Comparison of ENCODE assay signal across 13 cellular contexts in the genomic region with DNA sequence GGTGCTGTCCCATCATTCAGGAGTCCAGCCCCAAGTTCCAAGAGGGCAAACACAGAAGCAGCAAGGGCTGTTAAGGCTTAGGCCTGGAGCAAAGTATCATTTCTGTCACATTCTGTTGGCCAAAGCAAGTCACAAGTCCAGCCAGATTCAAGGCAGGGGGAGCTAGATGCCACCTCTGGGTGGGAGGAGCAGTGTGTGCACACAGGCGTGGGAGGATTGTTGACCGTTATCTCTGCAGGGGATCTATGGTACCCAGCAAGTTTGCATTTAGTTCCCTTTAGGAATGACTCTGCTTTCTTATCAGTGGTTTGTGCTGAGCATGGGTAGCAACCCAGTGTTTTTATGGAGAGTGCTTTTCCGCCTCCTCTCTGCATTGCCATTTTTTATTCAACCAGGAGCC.
DNase-seq lines count a peak whose midpoint lies in the region; ATAC-seq, FAIRE-seq and TF ChIP-seq lines count a peak whose summit lies in the region.
"Had no signal": no experiment of that assay in that cellular context is flagged by ENCODE, and none has a peak within 500 bp of the region (broad histone marks: within the 10 kb centered on the region; RNA-seq: fewer than 3 reads in every experiment).

No MANE protein-coding gene starts in this region.

- TF ChIP-seq CTCF in NB4 (IDR thresholded peaks at IDR 0.05; ENCODE audit: low read depth, low read length) (peak; percentile 36), bronchial epithelial cell (IDR thresholded peaks at IDR 0.05; ENCODE audit: insufficient read depth, low read length, severe bottlenecking) (no peak), neural progenitor cell (IDR thresholded peaks at IDR 0.05) (no peak), tibial artery (IDR thresholded peaks at IDR 0.05) (no peak)

- DNase-seq in CMK (ENCODE audit: low read depth) = peak; percentile 49
- DNase-seq in NB4 (ENCODE audit: low read depth) = peak; percentile 97
- DNase-seq in bronchial epithelial cell (ENCODE audit: low read depth) = no peak
- DNase-seq in neural progenitor cell (ENCODE audit: low spot score) = no peak
- DNase-seq in tibial artery = no peak
- no peak for DNase-seq in DMS 273 treated with DMSO at 0.1 percent for 48 hours (lab: John Stamatoyannopoulos, UW)
- DNase-seq: head of caudate nucleus; left cardiac atrium; stimulated activated CD4-positive, alpha-beta T cell treated with anti-CD3 and anti-CD28 coated beads, Interleukin-2, amount 100 ng/mL, for 24 hours had no signal

- H3K4me2 ChIP-seq in neural progenitor cell = no peak overlapping the region

- H3K36me3 Mint-ChIP-seq in neural progenitor cell = peaks cover 2% of the 10 kb centered on the region

- H2AFZ ChIP-seq in neural progenitor cell (replicated peaks) = no peak overlapping the region

- H3K4me3 ChIP-seq in NB4 (ENCODE audit: low read depth, low read length) (no peak overlapping the region), bronchial epithelial cell (ENCODE audit: low read depth, low read length) (no peak overlapping the region), neural progenitor cell (no peak overlapping the region), tibial artery (no peak overlapping the region)

- no peak overlapping the region for H3K27ac Mint-ChIP-seq in neural progenitor cell
- H3K27ac Mint-ChIP-seq: activated naive CD4-positive, alpha-beta T cell treated with anti-CD3 and anti-CD28 coated beads, Interleukin-2, amount 50 U/mL, for 24 hours had no signal

- no peaks in the 10 kb centered on the region for H3K9me3 ChIP-seq in neural progenitor cell (ENCODE audit: low read depth)
- no peaks in the 10 kb centered on the region for H3K9me3 ChIP-seq in tibial artery

- H3K9ac ChIP-seq in neural progenitor cell = no peak overlapping the region

- H3K27me3 Mint-ChIP-seq in neural progenitor cell (ENCODE audit: insufficient read depth, low read depth) = no peaks in the 10 kb centered on the region
- H3K27me3 Mint-ChIP-seq: activated naive CD4-positive, alpha-beta T cell treated with anti-CD3 and anti-CD28 coated beads, Interleukin-2, amount 50 U/mL, for 24 hours had no signal

- no peak for TF ChIP-seq POLR2A in NB4 (IDR thresholded peaks at IDR 0.05; ENCODE audit: extremely low read depth, insufficient read length)

- H3K9me3 Mint-ChIP-seq in neural progenitor cell = no peaks in the 10 kb centered on the region
- H3K9me3 Mint-ChIP-seq: activated naive CD4-positive, alpha-beta T cell treated with anti-CD3 and anti-CD28 coated beads, Interleukin-2, amount 50 U/mL, for 24 hours had no signal

- no peak overlapping the region for H3K27ac ChIP-seq in neural progenitor cell
- H3K27ac ChIP-seq in tibial artery = no peak overlapping the region
- H3K27ac ChIP-seq: epithelial cell of prostate had no signal

- H3F3A ChIP-seq in neural progenitor cell (ENCODE audit: low read depth) = no peaks in the 10 kb centered on the region

- peaks cover 3% of the 10 kb centered on the region for H3K4me1 ChIP-seq in neural progenitor cell
- H3K4me1 ChIP-seq in tibial artery = peaks cover 0 to 15% (median 8%) of the 10 kb centered on the region in 4 donors

- H4K20me1 ChIP-seq in neural progenitor cell (ENCODE audit: low read depth) = no peaks in the 10 kb centered on the region

- no peak overlapping the region for H3K4me3 Mint-ChIP-seq in neural progenitor cell
- H3K4me3 Mint-ChIP-seq: activated naive CD4-positive, alpha-beta T cell treated with anti-CD3 and anti-CD28 coated beads, Interleukin-2, amount 50 U/mL, for 24 hours had no signal

- H3K27me3 ChIP-seq in bronchial epithelial cell (ENCODE audit: control insufficient read depth, insufficient read depth, low read length) (no peaks in the 10 kb centered on the region), neural progenitor cell (no peaks in the 10 kb centered on the region), tibial artery (no peaks in the 10 kb centered on the region)

- intact Hi-C loops in tibial artery (cut with DNase I; ENCODE audit: low total_unique reads) = no loop called here

- peak; percentile 36 for ATAC-seq in GM19351 (IDR thresholded peaks at IDR 0.05; ENCODE audit: unreplicated experiment)
- no peak for ATAC-seq in GM18511 (IDR thresholded peaks at IDR 0.05; ENCODE audit: unreplicated experiment)

- no peaks in the 10 kb centered on the region for H3K79me2 ChIP-seq in neural progenitor cell (ENCODE audit: low read depth)

- H3K4me1 Mint-ChIP-seq in neural progenitor cell = peaks cover 8% of the 10 kb centered on the region
- H3K4me1 Mint-ChIP-seq: activated naive CD4-positive, alpha-beta T cell treated with anti-CD3 and anti-CD28 coated beads, Interleukin-2, amount 50 U/mL, for 24 hours had no signal

- H3K36me3 ChIP-seq in bronchial epithelial cell (ENCODE audit: control insufficient read depth, insufficient read depth, low read length) (no peaks in the 10 kb centered on the region), neural progenitor cell (no peaks in the 10 kb centered on the region), tibial artery (no peaks in the 10 kb centered on the region)

- peak; percentile 23 for FAIRE-seq in bronchial epithelial cell (lab: Jason Lieb, UNC)

Comparison
In these comparisons a context has a peak if more than half of its experiments do, and no peak if none do; other contexts are left out.
1. DNase-seq: peak in CMK (single experiment) and NB4 (single experiment); none in bronchial epithelial cell (single experiment), neural progenitor cell (single experiment), tibial artery (0 of 2) and DMS 273 treated with DMSO at 0.1 percent for 48 hours (single experiment).